11 cellular contexts compared by ENCODE assay signal in the genomic region with DNA sequence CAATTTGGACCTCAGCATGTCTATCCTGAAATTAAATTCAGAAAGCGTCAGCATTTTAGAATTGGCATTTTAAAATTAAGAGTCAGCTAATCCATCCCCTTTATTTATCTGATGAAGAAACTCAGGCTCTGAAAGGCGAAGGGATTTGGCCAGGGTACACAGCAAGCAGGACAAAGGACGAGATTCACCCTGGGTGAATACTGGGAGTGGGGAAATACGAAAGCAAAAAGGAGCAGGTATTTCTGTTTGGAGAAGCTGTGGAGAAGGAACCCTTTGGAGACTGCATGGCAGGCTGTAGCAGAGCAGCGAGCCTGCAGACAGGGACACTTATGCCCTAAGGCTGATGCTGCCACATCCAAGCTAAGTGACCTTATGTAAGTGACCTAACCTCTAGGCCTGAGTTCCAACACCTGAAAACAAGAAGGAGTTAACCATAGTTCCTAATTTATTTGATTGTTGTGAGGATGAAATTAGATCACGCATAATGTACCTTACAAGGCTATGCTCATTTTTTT.
DNase-seq lines count a peak whose midpoint lies in the region; ATAC-seq and TF ChIP-seq lines count a peak whose summit lies in the region.
"Had no signal": no experiment of that assay in that cellular context is flagged by ENCODE, and none has a peak within 500 bp of the region (broad histone marks: within the 10 kb centered on the region; RNA-seq: fewer than 3 reads in every experiment).

No MANE protein-coding gene starts in this region.

- H3K27ac Mint-ChIP-seq in endothelial cell (ENCODE audit: unreplicated experiment): peak overlapping the region; percentile 44
- no peak overlapping the region for H3K27ac Mint-ChIP-seq in stimulated activated effector memory CD8-positive, alpha-beta T cell treated with anti-CD3 and anti-CD28 coated beads, Interleukin-12 subunit alpha, Interleukin-12 subunit beta, amount 100 ng/mL, for 72 hours

- in situ Hi-C loops in ACHN (cut with HindIII; ENCODE audit: low pct_ligation_motif_present, low pct_unique_long_range_greater_than_20kb, low sequenced_read_pairs): no loop called here

- no peaks in the 10 kb centered on the region for H3K36me3 Mint-ChIP-seq in endothelial cell (ENCODE audit: low read depth, unreplicated experiment)
- no peaks in the 10 kb centered on the region for H3K36me3 Mint-ChIP-seq in stimulated activated effector memory CD8-positive, alpha-beta T cell treated with anti-CD3 and anti-CD28 coated beads, Interleukin-12 subunit alpha, Interleukin-12 subunit beta, amount 100 ng/mL, for 72 hours

- H3K9me3 ChIP-seq in skeletal muscle satellite cell (replicated peaks; ENCODE audit: low read length): no peaks in the 10 kb centered on the region

- peaks cover 34% of the 10 kb centered on the region for H3K4me1 ChIP-seq in skeletal muscle satellite cell (ENCODE audit: control insufficient read depth, insufficient read depth, low read length)

- no peaks in the 10 kb centered on the region for H3K36me3 ChIP-seq in skeletal muscle satellite cell (ENCODE audit: insufficient read depth, low read length)

- no peaks in the 10 kb centered on the region for H3K9me3 Mint-ChIP-seq in endothelial cell (ENCODE audit: unreplicated experiment)
- no peaks in the 10 kb centered on the region for H3K9me3 Mint-ChIP-seq in stimulated activated effector memory CD8-positive, alpha-beta T cell treated with anti-CD3 and anti-CD28 coated beads, Interleukin-12 subunit alpha, Interleukin-12 subunit beta, amount 100 ng/mL, for 72 hours
- H3K9me3 Mint-ChIP-seq: effector memory CD8-positive, alpha-beta T cell had no signal

- no peak overlapping the region for H3K4me3 ChIP-seq in skeletal muscle satellite cell (ENCODE audit: low read length)

- H3K27me3 ChIP-seq in skeletal muscle satellite cell (ENCODE audit: control insufficient read depth, insufficient read depth, low read length): no peaks in the 10 kb centered on the region

- peak overlapping the region; percentile 58 for H3K4me2 ChIP-seq in skeletal muscle satellite cell (ENCODE audit: low read length)

- no peak for TF ChIP-seq CTCF in endothelial cell (IDR thresholded peaks at IDR 0.05; ENCODE audit: unreplicated experiment)

- no peak overlapping the region for H3K4me3 Mint-ChIP-seq in endothelial cell (ENCODE audit: unreplicated experiment)
- no peak overlapping the region for H3K4me3 Mint-ChIP-seq in stimulated activated effector memory CD8-positive, alpha-beta T cell treated with anti-CD3 and anti-CD28 coated beads, Interleukin-12 subunit alpha, Interleukin-12 subunit beta, amount 100 ng/mL, for 72 hours
- H3K4me3 Mint-ChIP-seq: effector memory CD8-positive, alpha-beta T cell had no signal

- no peak for ATAC-seq in stimulated activated effector memory CD8-positive, alpha-beta T cell treated with anti-CD3 and anti-CD28 coated beads, Interleukin-12 subunit alpha, Interleukin-12 subunit beta, amount 100 ng/mL, for 72 hours
- ATAC-seq: effector memory CD8-positive, alpha-beta T cell had no signal

- peak; percentile 61 for DNase-seq in DMS53 (lab: John Stamatoyannopoulos, UW)
- no peak for DNase-seq in DMS53 treated with DMSO at 0.1 percent for 48 hours (lab: John Stamatoyannopoulos, UW; ENCODE audit: unreplicated experiment)
- peak; percentile 45 for DNase-seq in NCI-H2029 (lab: John Stamatoyannopoulos, UW)
- no peak for DNase-seq in endothelial cell (ENCODE audit: low spot score)
- no peak for DNase-seq in NCI-H2081 treated with DMSO at 0.1 percent for 48 hours (lab: John Stamatoyannopoulos, UW)
- DNase-seq in ACHN: no peak
- no peak for DNase-seq in stimulated activated effector memory CD8-positive, alpha-beta T cell treated with anti-CD3 and anti-CD28 coated beads, Interleukin-12 subunit alpha, Interleukin-12 subunit beta, amount 100 ng/mL, for 72 hours (ENCODE audit: low spot score in 2 of 2)
- DNase-seq: DMS79; effector memory CD8-positive, alpha-beta T cell; NCI-H187 treated with DMSO at 0.1 percent for 48 hours had no signal

- peak overlapping the region; percentile 21 for H3K9ac ChIP-seq in skeletal muscle satellite cell (ENCODE audit: low read depth, low read length)

- H3K4me1 Mint-ChIP-seq in endothelial cell (ENCODE audit: unreplicated experiment): peaks cover 10% of the 10 kb centered on the region
- H3K4me1 Mint-ChIP-seq in stimulated activated effector memory CD8-positive, alpha-beta T cell treated with anti-CD3 and anti-CD28 coated beads, Interleukin-12 subunit alpha, Interleukin-12 subunit beta, amount 100 ng/mL, for 72 hours: peaks cover 14% of the 10 kb centered on the region

- H3K27me3 Mint-ChIP-seq in endothelial cell (ENCODE audit: unreplicated experiment): no peaks in the 10 kb centered on the region
- H3K27me3 Mint-ChIP-seq: effector memory CD8-positive, alpha-beta T cell had no signal

Comparison
In these comparisons a context has a peak if more than half of its experiments do, and no peak if none do; other contexts are left out.
1. DNase-seq: peak in DMS53 (single experiment) and NCI-H2029 (single experiment); none in DMS53 treated with DMSO at 0.1 percent for 48 hours (single experiment), endothelial cell (single experiment), NCI-H2081 treated with DMSO at 0.1 percent for 48 hours (single experiment), ACHN (single experiment) and stimulated activated effector memory CD8-positive, alpha-beta T cell treated with anti-CD3 and anti-CD28 coated beads, Interleukin-12 subunit alpha, Interleukin-12 subunit beta, amount 100 ng/mL, for 72 hours (0 of 2).